In the genomic region with DNA sequence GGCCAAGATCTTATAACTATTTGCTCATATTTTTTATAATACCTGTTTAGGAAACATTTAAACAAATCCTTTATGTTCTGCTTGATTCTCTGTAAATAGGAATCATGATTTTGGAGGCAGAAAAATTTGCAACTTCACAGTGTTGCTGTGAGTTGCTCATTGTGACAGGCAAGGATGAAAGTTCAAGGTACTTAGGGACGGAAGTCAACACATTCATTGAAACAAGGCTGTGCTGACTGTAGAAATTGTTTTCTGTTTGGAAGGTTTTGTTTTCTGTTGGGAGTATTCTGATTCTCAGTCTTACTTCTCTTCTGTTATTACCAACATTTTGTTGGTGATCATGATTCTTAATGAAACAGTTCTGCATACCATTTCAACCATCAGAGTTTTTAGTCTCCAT, we compare ENCODE assay signal across 1 cellular context.
TF ChIP-seq lines count a peak whose summit lies in the region.

No MANE protein-coding gene starts in this region.

TF ChIP-seq in HepG2, 621 proteins besides CTCF, POLR2A, EP300 and RAD21 (continues in another document):
- peak; percentile 37; the same call in 1 of the 2 replicates for TF ChIP-seq GABPB1 (CRISPR knock-in tag; IDR thresholded peaks at IDR 0.05)
- peak; percentile 44; the same call in 1 of the 2 replicates for TF ChIP-seq CEBPG (CRISPR knock-in tag; IDR thresholded peaks at IDR 0.05)
- peak; percentile 88 for TF ChIP-seq HNF4A (CRISPR knock-in tag; IDR thresholded peaks at IDR 0.05)
- TF ChIP-seq ELF3 (CRISPR knock-in tag; IDR thresholded peaks at IDR 0.05): peak; percentile 47; the same call in 1 of the 2 replicates
- peak; percentile 58; the same call in 1 of the 2 replicates for TF ChIP-seq ZNF292 (CRISPR knock-in tag; IDR thresholded peaks at IDR 0.05; ENCODE audit: borderline replicate concordance, low read depth)
- no peak for TF ChIP-seq ZNF547 (CRISPR knock-in tag; IDR thresholded peaks at IDR 0.05)
- 0 out of 2 replicates have a peak, but pooled peaks have one; percentile 24 for TF ChIP-seq ZNF614 (CRISPR knock-in tag; IDR thresholded peaks at IDR 0.05; ENCODE audit: borderline replicate concordance)
- TF ChIP-seq ZMYM4 (CRISPR knock-in tag; IDR thresholded peaks at IDR 0.05): no peak
- 0 out of 2 replicates have a peak, but pooled peaks have one; percentile 51 for TF ChIP-seq NCOA2 (CRISPR knock-in tag; IDR thresholded peaks at IDR 0.05)
- TF ChIP-seq RBFOX2 (IDR thresholded peaks at IDR 0.05; ENCODE audit: low read depth, low read length): no peak
- 0 out of 2 replicates have a peak, but pooled peaks have one; percentile 24 for TF ChIP-seq ERF (CRISPR knock-in tag; IDR thresholded peaks at IDR 0.05)
- no peak for TF ChIP-seq SNAPC2 (CRISPR knock-in tag; IDR thresholded peaks at IDR 0.05)
- no peak for TF ChIP-seq SMC3 (IDR thresholded peaks at IDR 0.05; ENCODE audit: low read length)
- TF ChIP-seq TEAD3 (CRISPR knock-in tag; optimal IDR thresholded peaks at IDR 0.05; ENCODE audit: borderline replicate concordance): peak; percentile 19
- 0 out of 2 replicates have a peak, but pooled peaks have one; percentile 21 for TF ChIP-seq ELF1 (CRISPR knock-in tag; IDR thresholded peaks at IDR 0.05)
- no peak for TF ChIP-seq ZSCAN25 (CRISPR knock-in tag; IDR thresholded peaks at IDR 0.05)
- TF ChIP-seq FOXK1 (CRISPR knock-in tag; IDR thresholded peaks at IDR 0.05; ENCODE audit: borderline replicate concordance, low read depth): peak; percentile 42; the same call in 1 of the 2 replicates
- TF ChIP-seq GABPA (IDR thresholded peaks at IDR 0.05; ENCODE audit: low read depth, low read length): no peak
- peak; percentile 41; the same call in 1 of the 2 replicates for TF ChIP-seq GABPA (CRISPR knock-in tag; IDR thresholded peaks at IDR 0.05; ENCODE audit: low read depth)
- no peak for TF ChIP-seq AHR (CRISPR knock-in tag; IDR thresholded peaks at IDR 0.05)
- TF ChIP-seq, protein P1, sequence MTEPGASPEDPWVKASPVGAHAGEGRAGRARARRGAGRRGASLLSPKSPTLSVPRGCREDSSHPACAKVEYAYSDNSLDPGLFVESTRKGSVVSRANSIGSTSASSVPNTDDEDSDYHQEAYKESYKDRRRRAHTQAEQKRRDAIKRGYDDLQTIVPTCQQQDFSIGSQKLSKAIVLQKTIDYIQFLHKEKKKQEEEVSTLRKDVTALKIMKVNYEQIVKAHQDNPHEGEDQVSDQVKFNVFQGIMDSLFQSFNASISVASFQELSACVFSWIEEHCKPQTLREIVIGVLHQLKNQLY (CRISPR knock-in tag; IDR thresholded peaks at IDR 0.05): 0 out of 2 replicates have a peak, but pooled peaks have one; percentile 25
- TF ChIP-seq CEBPB (IDR thresholded peaks at IDR 0.05; ENCODE audit: borderline replicate concordance, low read depth, low read length): peak; percentile 49; the same call in 1 of the 2 replicates
- TF ChIP-seq, protein P2, sequence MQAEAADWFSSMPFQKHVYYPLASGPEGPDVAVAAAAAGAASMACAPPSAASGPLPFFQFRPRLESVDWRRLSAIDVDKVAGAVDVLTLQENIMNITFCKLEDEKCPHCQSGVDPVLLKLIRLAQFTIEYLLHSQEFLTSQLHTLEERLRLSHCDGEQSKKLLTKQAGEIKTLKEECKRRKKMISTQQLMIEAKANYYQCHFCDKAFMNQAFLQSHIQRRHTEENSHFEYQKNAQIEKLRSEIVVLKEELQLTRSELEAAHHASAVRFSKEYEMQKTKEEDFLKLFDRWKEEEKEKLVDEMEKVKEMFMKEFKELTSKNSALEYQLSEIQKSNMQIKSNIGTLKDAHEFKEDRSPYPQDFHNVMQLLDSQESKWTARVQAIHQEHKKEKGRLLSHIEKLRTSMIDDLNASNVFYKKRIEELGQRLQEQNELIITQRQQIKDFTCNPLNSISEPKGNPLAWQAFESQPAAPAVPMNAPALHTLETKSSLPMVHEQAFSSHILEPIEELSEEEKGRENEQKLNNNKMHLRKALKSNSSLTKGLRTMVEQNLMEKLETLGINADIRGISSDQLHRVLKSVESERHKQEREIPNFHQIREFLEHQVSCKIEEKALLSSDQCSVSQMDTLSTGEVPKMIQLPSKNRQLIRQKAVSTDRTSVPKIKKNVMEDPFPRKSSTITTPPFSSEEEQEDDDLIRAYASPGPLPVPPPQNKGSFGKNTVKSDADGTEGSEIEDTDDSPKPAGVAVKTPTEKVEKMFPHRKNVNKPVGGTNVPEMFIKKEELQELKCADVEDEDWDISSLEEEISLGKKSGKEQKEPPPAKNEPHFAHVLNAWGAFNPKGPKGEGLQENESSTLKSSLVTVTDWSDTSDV (CRISPR knock-in tag; IDR thresholded peaks at IDR 0.05): no peak
- TF ChIP-seq ZNF432 (CRISPR knock-in tag; IDR thresholded peaks at IDR 0.05; ENCODE audit: borderline replicate concordance): no peak
- TF ChIP-seq MED1 (CRISPR knock-in tag; IDR thresholded peaks at IDR 0.05): 0 out of 2 replicates have a peak, but pooled peaks have one; percentile 28
- peak; percentile 89 for TF ChIP-seq FOXO1 (CRISPR knock-in tag; IDR thresholded peaks at IDR 0.05)
- 0 out of 2 replicates have a peak, but pooled peaks have one; percentile 21 for TF ChIP-seq POGZ (CRISPR knock-in tag; IDR thresholded peaks at IDR 0.05)
- no peak for TF ChIP-seq ZNF333 (CRISPR knock-in tag; IDR thresholded peaks at IDR 0.05; ENCODE audit: borderline replicate concordance)
- TF ChIP-seq, protein P3, sequence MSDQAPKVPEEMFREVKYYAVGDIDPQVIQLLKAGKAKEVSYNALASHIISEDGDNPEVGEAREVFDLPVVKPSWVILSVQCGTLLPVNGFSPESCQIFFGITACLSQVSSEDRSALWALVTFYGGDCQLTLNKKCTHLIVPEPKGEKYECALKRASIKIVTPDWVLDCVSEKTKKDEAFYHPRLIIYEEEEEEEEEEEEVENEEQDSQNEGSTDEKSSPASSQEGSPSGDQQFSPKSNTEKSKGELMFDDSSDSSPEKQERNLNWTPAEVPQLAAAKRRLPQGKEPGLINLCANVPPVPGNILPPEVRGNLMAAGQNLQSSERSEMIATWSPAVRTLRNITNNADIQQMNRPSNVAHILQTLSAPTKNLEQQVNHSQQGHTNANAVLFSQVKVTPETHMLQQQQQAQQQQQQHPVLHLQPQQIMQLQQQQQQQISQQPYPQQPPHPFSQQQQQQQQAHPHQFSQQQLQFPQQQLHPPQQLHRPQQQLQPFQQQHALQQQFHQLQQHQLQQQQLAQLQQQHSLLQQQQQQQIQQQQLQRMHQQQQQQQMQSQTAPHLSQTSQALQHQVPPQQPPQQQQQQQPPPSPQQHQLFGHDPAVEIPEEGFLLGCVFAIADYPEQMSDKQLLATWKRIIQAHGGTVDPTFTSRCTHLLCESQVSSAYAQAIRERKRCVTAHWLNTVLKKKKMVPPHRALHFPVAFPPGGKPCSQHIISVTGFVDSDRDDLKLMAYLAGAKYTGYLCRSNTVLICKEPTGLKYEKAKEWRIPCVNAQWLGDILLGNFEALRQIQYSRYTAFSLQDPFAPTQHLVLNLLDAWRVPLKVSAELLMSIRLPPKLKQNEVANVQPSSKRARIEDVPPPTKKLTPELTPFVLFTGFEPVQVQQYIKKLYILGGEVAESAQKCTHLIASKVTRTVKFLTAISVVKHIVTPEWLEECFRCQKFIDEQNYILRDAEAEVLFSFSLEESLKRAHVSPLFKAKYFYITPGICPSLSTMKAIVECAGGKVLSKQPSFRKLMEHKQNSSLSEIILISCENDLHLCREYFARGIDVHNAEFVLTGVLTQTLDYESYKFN (CRISPR knock-in tag; conservative IDR thresholded peaks at IDR 0.05): peak; percentile 67
- no peak for TF ChIP-seq SOX13 (IDR thresholded peaks at IDR 0.05)
- peak in 1 of 2 experiments; percentile 81; a peak in 2 of 4 replicates for TF ChIP-seq SOX13 (CRISPR knock-in tag; conservative IDR thresholded peaks at IDR 0.05 in 1 of 2, IDR thresholded peaks at IDR 0.05 in 1 of 2)
- peak; percentile 41; the same call in 1 of the 2 replicates for TF ChIP-seq HDAC2 (CRISPR knock-in tag; IDR thresholded peaks at IDR 0.05)
- TF ChIP-seq U2AF1 (optimal IDR thresholded peaks at IDR 0.05; ENCODE audit: low read depth, low read length): no peak
- TF ChIP-seq BCL6 (CRISPR knock-in tag; IDR thresholded peaks at IDR 0.05): peak; percentile 44; the same call in 1 of the 2 replicates
- peak; percentile 37; the same call in 1 of the 2 replicates for TF ChIP-seq RBAK (CRISPR knock-in tag; IDR thresholded peaks at IDR 0.05)
- TF ChIP-seq HNF4G (IDR thresholded peaks at IDR 0.05; ENCODE audit: borderline replicate concordance, low read depth, low read length): peak; percentile 39; the same call in 1 of the 2 replicates
- TF ChIP-seq HNF4G (CRISPR knock-in tag; IDR thresholded peaks at IDR 0.05; ENCODE audit: borderline replicate concordance, low read depth): no peak
- no peak for TF ChIP-seq ZNF121 (CRISPR knock-in tag; IDR thresholded peaks at IDR 0.05)
- peak; percentile 34; the same call in 1 of the 2 replicates for TF ChIP-seq ZBTB20 (CRISPR knock-in tag; IDR thresholded peaks at IDR 0.05; ENCODE audit: borderline replicate concordance, low read depth)
- TF ChIP-seq JDP2 (CRISPR knock-in tag; IDR thresholded peaks at IDR 0.05; ENCODE audit: borderline replicate concordance): no peak
- TF ChIP-seq ZNF451 (CRISPR knock-in tag; IDR thresholded peaks at IDR 0.05): no peak
- no peak for TF ChIP-seq ZNF143 (CRISPR knock-in tag; IDR thresholded peaks at IDR 0.05)
- TF ChIP-seq FOSL2 (CRISPR knock-in tag; IDR thresholded peaks at IDR 0.05): no peak
- TF ChIP-seq RXRB (CRISPR knock-in tag; IDR thresholded peaks at IDR 0.05; ENCODE audit: borderline replicate concordance): peak; percentile 46; the same call in 1 of the 2 replicates
- no peak for TF ChIP-seq RFX1 (IDR thresholded peaks at IDR 0.05)
- no peak for TF ChIP-seq CAMTA2 (CRISPR knock-in tag; IDR thresholded peaks at IDR 0.05; ENCODE audit: borderline replicate concordance)
- TF ChIP-seq FOXP1 (IDR thresholded peaks at IDR 0.05): no peak
- TF ChIP-seq FOXP1 (CRISPR knock-in tag; IDR thresholded peaks at IDR 0.05): peak; percentile 94
- TF ChIP-seq, protein P4, sequence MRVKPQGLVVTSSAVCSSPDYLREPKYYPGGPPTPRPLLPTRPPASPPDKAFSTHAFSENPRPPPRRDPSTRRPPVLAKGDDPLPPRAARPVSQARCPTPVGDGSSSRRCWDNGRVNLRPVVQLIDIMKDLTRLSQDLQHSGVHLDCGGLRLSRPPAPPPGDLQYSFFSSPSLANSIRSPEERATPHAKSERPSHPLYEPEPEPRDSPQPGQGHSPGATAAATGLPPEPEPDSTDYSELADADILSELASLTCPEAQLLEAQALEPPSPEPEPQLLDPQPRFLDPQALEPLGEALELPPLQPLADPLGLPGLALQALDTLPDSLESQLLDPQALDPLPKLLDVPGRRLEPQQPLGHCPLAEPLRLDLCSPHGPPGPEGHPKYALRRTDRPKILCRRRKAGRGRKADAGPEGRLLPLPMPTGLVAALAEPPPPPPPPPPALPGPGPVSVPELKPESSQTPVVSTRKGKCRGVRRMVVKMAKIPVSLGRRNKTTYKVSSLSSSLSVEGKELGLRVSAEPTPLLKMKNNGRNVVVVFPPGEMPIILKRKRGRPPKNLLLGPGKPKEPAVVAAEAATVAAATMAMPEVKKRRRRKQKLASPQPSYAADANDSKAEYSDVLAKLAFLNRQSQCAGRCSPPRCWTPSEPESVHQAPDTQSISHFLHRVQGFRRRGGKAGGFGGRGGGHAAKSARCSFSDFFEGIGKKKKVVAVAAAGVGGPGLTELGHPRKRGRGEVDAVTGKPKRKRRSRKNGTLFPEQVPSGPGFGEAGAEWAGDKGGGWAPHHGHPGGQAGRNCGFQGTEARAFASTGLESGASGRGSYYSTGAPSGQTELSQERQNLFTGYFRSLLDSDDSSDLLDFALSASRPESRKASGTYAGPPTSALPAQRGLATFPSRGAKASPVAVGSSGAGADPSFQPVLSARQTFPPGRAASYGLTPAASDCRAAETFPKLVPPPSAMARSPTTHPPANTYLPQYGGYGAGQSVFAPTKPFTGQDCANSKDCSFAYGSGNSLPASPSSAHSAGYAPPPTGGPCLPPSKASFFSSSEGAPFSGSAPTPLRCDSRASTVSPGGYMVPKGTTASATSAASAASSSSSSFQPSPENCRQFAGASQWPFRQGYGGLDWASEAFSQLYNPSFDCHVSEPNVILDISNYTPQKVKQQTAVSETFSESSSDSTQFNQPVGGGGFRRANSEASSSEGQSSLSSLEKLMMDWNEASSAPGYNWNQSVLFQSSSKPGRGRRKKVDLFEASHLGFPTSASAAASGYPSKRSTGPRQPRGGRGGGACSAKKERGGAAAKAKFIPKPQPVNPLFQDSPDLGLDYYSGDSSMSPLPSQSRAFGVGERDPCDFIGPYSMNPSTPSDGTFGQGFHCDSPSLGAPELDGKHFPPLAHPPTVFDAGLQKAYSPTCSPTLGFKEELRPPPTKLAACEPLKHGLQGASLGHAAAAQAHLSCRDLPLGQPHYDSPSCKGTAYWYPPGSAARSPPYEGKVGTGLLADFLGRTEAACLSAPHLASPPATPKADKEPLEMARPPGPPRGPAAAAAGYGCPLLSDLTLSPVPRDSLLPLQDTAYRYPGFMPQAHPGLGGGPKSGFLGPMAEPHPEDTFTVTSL (CRISPR knock-in tag; IDR thresholded peaks at IDR 0.05; ENCODE audit: borderline replicate concordance): peak; percentile 60; the same call in 1 of the 2 replicates
- TF ChIP-seq ZNF350 (CRISPR knock-in tag; IDR thresholded peaks at IDR 0.05; ENCODE audit: borderline replicate concordance, low read depth): no peak
- TF ChIP-seq NR2F6 (IDR thresholded peaks at IDR 0.05): no peak
- 0 out of 2 replicates have a peak, but pooled peaks have one; percentile 15 for TF ChIP-seq NR2F6 (CRISPR knock-in tag; IDR thresholded peaks at IDR 0.05)
- TF ChIP-seq, protein P5, sequence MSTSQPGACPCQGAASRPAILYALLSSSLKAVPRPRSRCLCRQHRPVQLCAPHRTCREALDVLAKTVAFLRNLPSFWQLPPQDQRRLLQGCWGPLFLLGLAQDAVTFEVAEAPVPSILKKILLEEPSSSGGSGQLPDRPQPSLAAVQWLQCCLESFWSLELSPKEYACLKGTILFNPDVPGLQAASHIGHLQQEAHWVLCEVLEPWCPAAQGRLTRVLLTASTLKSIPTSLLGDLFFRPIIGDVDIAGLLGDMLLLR (CRISPR knock-in tag; IDR thresholded peaks at IDR 0.05): no peak
- TF ChIP-seq POGK (CRISPR knock-in tag; conservative IDR thresholded peaks at IDR 0.05): no peak
- TF ChIP-seq ZNF7 (CRISPR knock-in tag; IDR thresholded peaks at IDR 0.05): peak; percentile 64; the same call in 1 of the 2 replicates
- 0 out of 2 replicates have a peak, but pooled peaks have one; percentile 16 for TF ChIP-seq GATAD1 (CRISPR knock-in tag; IDR thresholded peaks at IDR 0.05)
- peak; percentile 78; the same call in 1 of the 2 replicates for TF ChIP-seq ETV5 (CRISPR knock-in tag; IDR thresholded peaks at IDR 0.05; ENCODE audit: borderline replicate concordance)
